In the genomic region with DNA sequence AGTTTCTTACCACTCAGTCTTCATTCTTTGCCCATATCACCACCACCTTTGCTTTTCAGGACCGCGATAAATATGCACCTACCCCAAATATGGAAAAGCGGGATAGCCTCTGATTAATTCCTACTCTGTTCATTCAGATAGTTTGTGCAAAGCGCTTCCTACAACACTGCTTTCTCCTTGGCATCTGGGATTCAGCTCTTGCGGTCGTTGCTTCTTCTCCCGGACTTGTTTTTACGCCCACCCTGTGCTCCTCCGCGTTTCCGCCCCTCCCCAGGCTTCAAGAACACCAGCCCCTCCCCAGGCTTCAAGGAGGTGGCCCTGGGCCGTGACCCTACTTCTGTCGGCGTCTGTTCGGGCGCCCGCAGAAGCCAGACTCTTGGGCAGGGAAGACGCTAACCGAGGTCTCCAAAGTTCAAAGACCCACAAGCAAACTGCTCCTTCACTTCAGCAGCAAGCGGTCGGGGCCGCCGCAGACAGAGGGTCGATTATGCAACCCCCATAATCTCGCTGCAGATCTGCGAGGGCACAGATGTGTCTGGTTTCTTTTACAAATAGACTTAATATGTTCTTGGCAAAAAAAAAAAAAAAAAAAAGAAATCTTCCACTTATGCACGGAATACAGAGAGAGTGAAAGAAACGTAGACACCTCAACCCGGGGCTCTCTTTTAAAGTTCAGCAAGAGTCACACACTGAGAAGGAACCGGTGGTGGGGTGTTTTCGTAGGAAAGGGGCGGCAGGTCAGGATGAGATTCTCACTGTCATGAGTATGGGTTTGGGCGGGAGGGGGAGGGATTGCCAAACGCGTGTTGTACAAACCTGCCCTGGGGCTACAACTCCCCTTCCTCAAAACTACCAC, we compare ENCODE assay signal across 1 cellular context.
TF ChIP-seq lines count a peak whose summit lies in the region.

No MANE protein-coding gene starts in this region.

TF ChIP-seq in GM23338, 12 proteins besides CTCF, POLR2A, EP300 and RAD21:
- TF ChIP-seq STAT1 (IDR thresholded peaks at IDR 0.05; ENCODE audit: unreplicated experiment) (no peak), EZH2phosphoT487 (IDR thresholded peaks at IDR 0.05; ENCODE audit: unreplicated experiment) (peak; percentile 78), EZH2 (IDR thresholded peaks at IDR 0.05; ENCODE audit: low read depth, unreplicated experiment) (peak; percentile 97)
TF ChIP-seq in GM23338: peak in this region for 2.
